16 cellular contexts compared by ENCODE assay signal in the genomic region with DNA sequence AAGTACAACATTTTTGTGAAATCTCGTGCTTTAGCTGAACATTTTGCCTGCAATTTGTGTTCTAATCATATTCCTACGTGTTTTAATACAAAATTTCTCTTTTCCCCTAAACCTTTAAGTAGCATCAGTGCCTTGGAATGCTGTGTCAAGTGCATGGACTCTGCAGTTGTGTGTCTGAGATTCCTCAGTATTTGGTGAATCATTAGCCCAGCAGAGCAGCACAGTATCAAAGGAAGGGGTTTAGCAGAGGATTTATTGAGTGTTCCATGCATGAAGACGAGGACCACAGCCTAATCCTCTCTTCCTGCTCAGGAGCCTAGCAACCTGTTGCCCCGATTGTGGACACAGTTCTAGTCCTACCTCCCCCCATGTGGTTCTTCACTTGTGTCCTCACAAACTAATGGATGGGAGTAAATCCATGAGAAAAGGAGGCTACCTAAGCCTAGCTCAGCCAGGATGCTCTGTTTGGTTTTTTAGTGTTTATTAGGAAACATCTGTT. TPM values are rescaled to one million over a fixed set of nuclear protein-coding genes. Genes with fewer than 3 reads are reported as not detected.
DNase-seq lines count a peak whose midpoint lies in the region; ATAC-seq and TF ChIP-seq lines count a peak whose summit lies in the region.
"Had no signal": no experiment of that assay in that cellular context is flagged by ENCODE, and none has a peak within 500 bp of the region (broad histone marks: within the 10 kb centered on the region; RNA-seq: fewer than 3 reads in every experiment).

No MANE protein-coding gene starts in this region.

- peaks cover 0 to 6% (median 0%) of the 10 kb centered on the region in 11 donors for H3K9me3 Mint-ChIP-seq in naive thymus-derived CD4-positive, alpha-beta T cell
- H3K9me3 Mint-ChIP-seq: GM23338 had no signal

- H3K4me3 Mint-ChIP-seq in naive thymus-derived CD4-positive, alpha-beta T cell: no peak overlapping the region
- H3K4me3 Mint-ChIP-seq: CD8-positive, alpha-beta memory T cell; GM23338 had no signal

- CTCF ChIA-PET in naive thymus-derived CD4-positive, alpha-beta T cell (lab: Charles Lee): no interaction called here

- intact Hi-C loops in naive thymus-derived CD4-positive, alpha-beta T cell (cut with micrococcal nuclease): no loop called here

- no peaks in the 10 kb centered on the region for H3K9me3 ChIP-seq in naive thymus-derived CD4-positive, alpha-beta T cell (ENCODE audit: control insufficient read depth in 2 of 3, low read length in 3 of 3)
- H3K9me3 ChIP-seq: Caco-2 had no signal

- H3K36me3 ChIP-seq in naive thymus-derived CD4-positive, alpha-beta T cell (ENCODE audit: control insufficient read depth in 2 of 3, insufficient read depth in 3 of 3, low read length in 3 of 3): no peaks in the 10 kb centered on the region

- POLR2A ChIA-PET in naive thymus-derived CD4-positive, alpha-beta T cell (lab: Charles Lee): no interaction called here

- no peak for ATAC-seq in naive thymus-derived CD4-positive, alpha-beta T cell
- ATAC-seq: GM12878, GM23338 had no signal

- no peaks in the 10 kb centered on the region for H3K27me3 ChIP-seq in naive thymus-derived CD4-positive, alpha-beta T cell (ENCODE audit: control insufficient read depth in 2 of 2, insufficient read depth in 2 of 2, low read length in 2 of 2)

- DNase-seq in DMS53 (lab: John Stamatoyannopoulos, UW) (peak; percentile 58), HK-2 (ENCODE audit: unreplicated experiment) (peak; percentile 9), kidney tubule cell (ENCODE audit: low spot score) (peak; percentile 73), retinal pigment epithelial cell (ENCODE audit: low read depth) (peak; percentile 40), T-helper 1 cell (no peak)
- DNase-seq in activated T-cell treated with anti-CD3 and anti-CD28 coated beads, Interleukin-2, amount 50 U/mL, for 48 hours: no peak
- no peak for DNase-seq in naive thymus-derived CD4-positive, alpha-beta T cell
- DNase-seq: Caco-2; CD8-positive, alpha-beta memory T cell; H7 had no signal

- no peaks in the 10 kb centered on the region for H3K4me1 Mint-ChIP-seq in naive thymus-derived CD4-positive, alpha-beta T cell
- H3K4me1 Mint-ChIP-seq: CD8-positive, alpha-beta memory T cell had no signal

- H3K27me3 Mint-ChIP-seq in naive thymus-derived CD4-positive, alpha-beta T cell: peaks cover 0 to 40% (median 9%) of the 10 kb centered on the region in 5 donors
- H3K27me3 Mint-ChIP-seq: CD8-positive, alpha-beta memory T cell had no signal

- H3K27ac Mint-ChIP-seq in naive thymus-derived CD4-positive, alpha-beta T cell: no peak overlapping the region
- H3K27ac Mint-ChIP-seq: CD8-positive, alpha-beta memory T cell; GM23338 had no signal

- TF ChIP-seq CTCF in retinal pigment epithelial cell (conservative IDR thresholded peaks at IDR 0.05; ENCODE audit: low read depth, low read length): no peak

- H3K4me1 ChIP-seq in naive thymus-derived CD4-positive, alpha-beta T cell (ENCODE audit: control insufficient read depth in 2 of 2, insufficient read depth in 2 of 2, low read length in 2 of 2): no peaks in the 10 kb centered on the region

- no peak overlapping the region for H3K27ac ChIP-seq in naive thymus-derived CD4-positive, alpha-beta T cell (ENCODE audit: low read depth, low read length)
- H3K27ac ChIP-seq: HL-60 had no signal

- H3K36me3 Mint-ChIP-seq in naive thymus-derived CD4-positive, alpha-beta T cell: no peaks in the 10 kb centered on the region
- H3K36me3 Mint-ChIP-seq: CD8-positive, alpha-beta memory T cell had no signal

- H3K4me3 ChIP-seq in retinal pigment epithelial cell (ENCODE audit: low read length): no peak overlapping the region
- H3K4me3 ChIP-seq in naive thymus-derived CD4-positive, alpha-beta T cell (ENCODE audit: low read length): no peak overlapping the region
- H3K4me3 ChIP-seq: GM12878, GM23338 had no signal

RNA-seq across cellular contexts. Expression of a gene that starts 29.3 kb away (rescaled TPM):
- not detected for total RNA-seq in naive thymus-derived CD4-positive, alpha-beta T cell
- polyA plus RNA-seq in naive thymus-derived CD4-positive, alpha-beta T cell: not detected
- total RNA-seq: CD8-positive, alpha-beta memory T cell; Daoy; GM12878; GM23338 had no signal
- polyA plus RNA-seq: AG04450; BJ; CD8-positive, alpha-beta memory T cell; GM12878 had no signal

Comparison
In these comparisons a context has a peak if more than half of its experiments do, and no peak if none do; other contexts are left out.
1. DNase-seq: peak in DMS53 (single experiment), HK-2 (single experiment), kidney tubule cell (single experiment) and retinal pigment epithelial cell (single experiment); none in activated T-cell treated with anti-CD3 and anti-CD28 coated beads, Interleukin-2, amount 50 U/mL, for 48 hours (0 of 2), naive thymus-derived CD4-positive, alpha-beta T cell (0 of 9) and T-helper 1 cell (0 of 5).